ENCODE assay signal across 8 cellular contexts in the genomic region with DNA sequence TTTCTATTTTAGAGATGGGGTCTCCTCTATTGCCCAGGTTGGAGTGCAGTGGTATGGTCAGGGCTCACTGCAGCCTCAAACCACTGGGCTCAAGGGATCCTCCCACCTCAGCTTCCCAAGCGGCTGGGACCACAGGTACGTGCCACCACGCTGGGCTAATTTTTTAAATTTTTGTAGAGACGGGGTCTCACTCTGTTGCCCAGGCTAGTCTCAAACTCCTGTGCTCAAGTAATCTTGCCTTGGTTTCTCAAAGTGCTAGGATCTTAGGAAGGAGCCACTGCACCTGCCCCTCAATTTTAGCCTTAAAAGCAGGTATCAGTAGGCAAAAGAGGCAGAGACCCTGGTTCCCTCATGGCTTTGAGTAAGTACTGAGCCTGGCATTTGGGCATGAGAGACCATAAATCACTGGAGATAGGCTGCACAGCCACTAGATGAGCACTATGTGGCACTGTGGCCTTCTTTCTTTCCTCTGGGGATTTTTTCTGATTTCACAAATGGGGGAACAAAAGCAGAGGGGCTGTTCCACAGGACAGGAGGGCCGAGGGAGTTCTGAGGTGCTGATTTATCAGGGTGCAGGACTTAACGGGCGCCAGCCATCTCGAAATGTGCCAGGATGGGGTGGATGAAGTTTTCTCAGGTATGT.
A peak's percentile ranks its signal among the peaks of the same experiment; 100 is the strongest.
DNase-seq lines count a peak whose midpoint lies in the region; ATAC-seq and TF ChIP-seq lines count a peak whose summit lies in the region.

No MANE protein-coding gene starts in this region.

- H3K4me3 Mint-ChIP-seq in HFFc6, result no peak overlapping the region

- POLR2A ChIA-PET in PC-9 (lab: Charles Lee; ENCODE audit: unreplicated experiment), result no interaction called here

- H4K20me1 ChIP-seq in PC-9 (ENCODE audit: insufficient read depth), result no peaks in the 10 kb centered on the region

- intact Hi-C loops in PC-9 (cut with micrococcal nuclease; ENCODE audit: unreplicated experiment) (loop anchor here (1.0 kb wide), 1 partner anchor 84 kb away; no protein-coding TSS in a partner anchor), colonic mucosa (cut with DNase I) (loop anchor here (5.0 kb wide), 1 partner anchor 78 kb away; no protein-coding TSS in a partner anchor), lower lobe of right lung (cut with DNase I) (no loop called here)

- peaks cover 25% of the 10 kb centered on the region for H3K27me3 Mint-ChIP-seq in HFFc6 (ENCODE audit: insufficient read depth)

- H2AFZ ChIP-seq in PC-9, result no peak overlapping the region

- BruUV-seq in PC-9 (replicated peaks; lab: Mats Ljungman, UMichigan), result no TSS peak

- H3K27ac Mint-ChIP-seq in HFFc6, result no peak overlapping the region

- H3K79me2 ChIP-seq in PC-9 (ENCODE audit: low read depth), result no peaks in the 10 kb centered on the region

- CTCF ChIA-PET in PC-9 (lab: Charles Lee), result no interaction called here

- H3K4me1 Mint-ChIP-seq in HFFc6 (ENCODE audit: low read depth), result peaks cover 15% of the 10 kb centered on the region

- H3K36me3 Mint-ChIP-seq in HFFc6 (ENCODE audit: low read depth), result no peaks in the 10 kb centered on the region

- no peak overlapping the region for H3K4me2 ChIP-seq in PC-9

- H3K4me1 ChIP-seq in PC-9 (replicated peaks; ENCODE audit: insufficient read depth) (no peaks in the 10 kb centered on the region), colonic mucosa (no peaks in the 10 kb centered on the region), lower lobe of right lung (no peaks in the 10 kb centered on the region)

- ATAC-seq in lower lobe of right lung (peak; percentile 56 to 74), GM19467 (IDR thresholded peaks at IDR 0.05; ENCODE audit: unreplicated experiment) (no peak), HG03097 (IDR thresholded peaks at IDR 0.05; ENCODE audit: low FRiP score, unreplicated experiment) (no peak)

- no peaks in the 10 kb centered on the region for H3F3A ChIP-seq in PC-9 (ENCODE audit: insufficient read depth, low read depth)

- TF ChIP-seq CTCF in HFFc6 (IDR thresholded peaks at IDR 0.05) (peak; percentile 77), PC-9 (conservative IDR thresholded peaks at IDR 0.05) (peak; percentile 73), colonic mucosa (IDR thresholded peaks at IDR 0.05) (peak; percentile 38), lower lobe of right lung (IDR thresholded peaks at IDR 0.05) (peak; percentile 57)

- H3K9me3 ChIP-seq in PC-9 (ENCODE audit: insufficient read depth, low read depth) (no peaks in the 10 kb centered on the region), colonic mucosa (no peaks in the 10 kb centered on the region), lower lobe of right lung (no peaks in the 10 kb centered on the region)

- DNase-seq in DMS 273 (lab: John Stamatoyannopoulos, UW; ENCODE audit: unreplicated experiment) (peak; percentile 70), DMS 273 treated with DMSO at 0.1 percent for 48 hours (lab: John Stamatoyannopoulos, UW) (no peak), HFFc6 (peak; percentile 60), PC-9 (peak in 1 of 2 experiments; percentile 35), colonic mucosa (no peak), lower lobe of right lung (no peak)

- H3K36me3 ChIP-seq in PC-9 (ENCODE audit: low read depth), result no peaks in the 10 kb centered on the region
- H3K36me3 ChIP-seq in colonic mucosa, result no peaks in the 10 kb centered on the region
- no peaks in the 10 kb centered on the region for H3K36me3 ChIP-seq in lower lobe of right lung

- H3K27me3 ChIP-seq in PC-9 (ENCODE audit: insufficient read depth, low read depth) (no peaks in the 10 kb centered on the region), colonic mucosa (no peaks in the 10 kb centered on the region), lower lobe of right lung (ENCODE audit: low read depth) (no peaks in the 10 kb centered on the region)

- H3K9ac ChIP-seq in colonic mucosa (ENCODE audit: low read depth in 2 of 2, low read length in 2 of 2), result no peak overlapping the region

- no peaks in the 10 kb centered on the region for H3K9me2 ChIP-seq in PC-9 (ENCODE audit: insufficient read depth)

- H3K4me3 ChIP-seq in PC-9 (no peak overlapping the region), colonic mucosa (no peak overlapping the region), lower lobe of right lung (no peak overlapping the region)

- H3K9me3 Mint-ChIP-seq in HFFc6, result no peaks in the 10 kb centered on the region

- no peak overlapping the region for H3K27ac ChIP-seq in PC-9
- H3K27ac ChIP-seq in colonic mucosa, result no peak overlapping the region
- no peak overlapping the region for H3K27ac ChIP-seq in lower lobe of right lung

Comparison
In these comparisons a context has a peak if more than half of its experiments do, and no peak if none do; other contexts are left out.
1. DNase-seq: peak in DMS 273 (single experiment) and HFFc6 (single experiment); none in DMS 273 treated with DMSO at 0.1 percent for 48 hours (single experiment), colonic mucosa (single experiment) and lower lobe of right lung (single experiment).
2. ATAC-seq: peak in lower lobe of right lung (2 of 2); none in GM19467 (single experiment) and HG03097 (single experiment).
3. Peak in every context shown above with its lines, with median percentiles within 50 percentile points of each other: CTCF ChIP-seq.